1 cellular context compared by ENCODE assay signal in the genomic region with DNA sequence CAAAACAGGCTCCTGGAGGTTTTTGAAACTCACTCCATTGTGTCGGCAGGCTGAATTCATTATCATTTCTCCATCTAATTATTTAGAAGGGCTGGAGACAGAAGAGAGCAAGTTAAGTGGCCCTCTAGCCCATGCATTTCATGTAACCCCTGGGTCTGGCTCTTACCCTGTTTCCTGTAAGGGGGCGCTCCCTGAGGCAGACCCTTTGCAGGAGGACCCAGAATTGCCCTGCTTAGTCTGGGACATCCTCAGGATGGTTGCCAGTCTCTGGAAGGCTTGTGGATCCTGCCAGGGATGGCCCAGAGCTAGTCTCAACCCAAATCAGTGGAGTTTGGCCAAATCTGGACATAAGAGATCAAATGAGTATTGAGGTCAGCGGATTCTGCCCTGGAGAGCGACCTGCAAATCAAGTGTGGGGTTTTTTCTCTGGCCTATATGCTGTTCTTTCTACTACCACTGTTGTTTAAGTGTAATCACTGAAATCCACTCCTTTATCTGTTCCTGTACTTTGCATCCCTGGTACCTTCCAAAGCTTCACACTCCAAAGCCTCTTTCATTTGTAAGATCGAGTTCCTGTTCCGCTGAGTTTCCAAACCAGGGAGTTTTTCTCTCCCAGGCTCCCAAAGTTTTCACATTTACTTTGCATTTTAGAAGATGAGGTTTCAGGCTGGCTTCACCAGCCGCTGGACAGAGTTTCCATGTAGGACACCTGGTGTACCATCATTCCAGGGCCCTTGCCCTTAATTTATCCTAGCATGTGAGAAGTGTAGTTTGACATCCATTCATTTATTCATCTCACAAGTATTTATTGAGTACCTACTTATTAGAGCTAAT.
TF ChIP-seq lines count a peak whose summit lies in the region.

No MANE protein-coding gene starts in this region.

TF ChIP-seq in K562, 482 proteins besides CTCF, POLR2A, EP300 and RAD21:
- TF ChIP-seq, protein P1, sequence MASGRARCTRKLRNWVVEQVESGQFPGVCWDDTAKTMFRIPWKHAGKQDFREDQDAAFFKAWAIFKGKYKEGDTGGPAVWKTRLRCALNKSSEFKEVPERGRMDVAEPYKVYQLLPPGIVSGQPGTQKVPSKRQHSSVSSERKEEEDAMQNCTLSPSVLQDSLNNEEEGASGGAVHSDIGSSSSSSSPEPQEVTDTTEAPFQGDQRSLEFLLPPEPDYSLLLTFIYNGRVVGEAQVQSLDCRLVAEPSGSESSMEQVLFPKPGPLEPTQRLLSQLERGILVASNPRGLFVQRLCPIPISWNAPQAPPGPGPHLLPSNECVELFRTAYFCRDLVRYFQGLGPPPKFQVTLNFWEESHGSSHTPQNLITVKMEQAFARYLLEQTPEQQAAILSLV (tag; IDR thresholded peaks at IDR 0.05), result no peak
- TF ChIP-seq, protein P2, sequence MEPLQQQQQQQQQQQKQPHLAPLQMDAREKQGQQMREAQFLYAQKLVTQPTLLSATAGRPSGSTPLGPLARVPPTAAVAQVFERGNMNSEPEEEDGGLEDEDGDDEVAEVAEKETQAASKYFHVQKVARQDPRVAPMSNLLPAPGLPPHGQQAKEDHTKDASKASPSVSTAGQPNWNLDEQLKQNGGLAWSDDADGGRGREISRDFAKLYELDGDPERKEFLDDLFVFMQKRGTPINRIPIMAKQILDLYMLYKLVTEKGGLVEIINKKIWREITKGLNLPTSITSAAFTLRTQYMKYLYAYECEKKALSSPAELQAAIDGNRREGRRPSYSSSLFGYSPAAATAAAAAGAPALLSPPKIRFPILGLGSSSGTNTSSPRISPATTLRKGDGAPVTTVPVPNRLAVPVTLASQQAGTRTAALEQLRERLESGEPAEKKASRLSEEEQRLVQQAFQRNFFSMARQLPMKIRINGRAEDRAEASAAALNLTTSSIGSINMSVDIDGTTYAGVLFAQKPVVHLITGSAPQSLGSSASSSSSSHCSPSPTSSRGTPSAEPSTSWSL (CRISPR knock-in tag; IDR thresholded peaks at IDR 0.05; ENCODE audit: borderline replicate concordance), result no peak
- TF ChIP-seq EZH2 (IDR thresholded peaks at IDR 0.05; ENCODE audit: borderline replicate concordance, low read depth, low read length), result no peak
- TF ChIP-seq KAT2B (IDR thresholded peaks at IDR 0.05; ENCODE audit: low read depth, low read length), result no peak
- 0 out of 2 replicates have a peak, but pooled peaks have one; percentile 13 for TF ChIP-seq ZFX (CRISPR knock-in tag; IDR thresholded peaks at IDR 0.05)
- peak; percentile 38 to 52; a peak in 2 of 4 replicates for TF ChIP-seq KDM1A (IDR thresholded peaks at IDR 0.05)
- no peak for TF ChIP-seq ATF7 (IDR thresholded peaks at IDR 0.05)
- TF ChIP-seq, protein P3, sequence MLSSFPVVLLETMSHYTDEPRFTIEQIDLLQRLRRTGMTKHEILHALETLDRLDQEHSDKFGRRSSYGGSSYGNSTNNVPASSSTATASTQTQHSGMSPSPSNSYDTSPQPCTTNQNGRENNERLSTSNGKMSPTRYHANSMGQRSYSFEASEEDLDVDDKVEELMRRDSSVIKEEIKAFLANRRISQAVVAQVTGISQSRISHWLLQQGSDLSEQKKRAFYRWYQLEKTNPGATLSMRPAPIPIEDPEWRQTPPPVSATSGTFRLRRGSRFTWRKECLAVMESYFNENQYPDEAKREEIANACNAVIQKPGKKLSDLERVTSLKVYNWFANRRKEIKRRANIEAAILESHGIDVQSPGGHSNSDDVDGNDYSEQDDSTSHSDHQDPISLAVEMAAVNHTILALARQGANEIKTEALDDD (IDR thresholded peaks at IDR 0.05), result no peak
- TF ChIP-seq CC2D1A (IDR thresholded peaks at IDR 0.05), result no peak
